In the genomic region with DNA sequence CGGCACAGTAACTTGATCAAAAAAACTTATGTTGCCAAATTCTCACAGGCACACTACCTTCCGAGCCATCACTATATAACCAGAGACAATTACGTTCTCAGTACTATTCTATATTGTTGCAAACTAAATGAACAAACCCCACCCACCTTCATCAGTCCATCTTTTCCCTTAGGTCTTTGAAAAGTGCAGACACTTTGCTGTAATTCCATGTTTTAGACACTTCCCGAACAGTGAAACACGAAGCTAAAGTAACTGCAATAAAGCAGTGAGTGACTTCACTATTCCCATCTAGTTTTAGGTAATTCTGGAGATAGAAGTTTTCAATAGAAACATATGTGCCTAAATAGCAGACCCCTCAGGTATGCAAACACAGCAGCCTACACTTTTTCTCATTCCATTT, we compare ENCODE assay signal across 25 cellular contexts. TPM values are rescaled to one million over a fixed set of nuclear protein-coding genes. Genes with fewer than 3 reads are reported as not detected.
A peak's percentile ranks its signal among the peaks of the same experiment; 100 is the strongest.
DNase-seq lines count a peak whose midpoint lies in the region; ATAC-seq and TF ChIP-seq lines count a peak whose summit lies in the region.
"Had no signal": no experiment of that assay in that cellular context is flagged by ENCODE, and none has a peak within 500 bp of the region (broad histone marks: within the 10 kb centered on the region; RNA-seq: fewer than 3 reads in every experiment).

No MANE protein-coding gene starts in this region.

- no peak overlapping the region for H3K9ac ChIP-seq in HCT116 (ENCODE audit: low read length)
- H3K9ac ChIP-seq: parathyroid adenoma had no signal

- no peak for DNase-seq in CD4-positive, alpha-beta memory T cell
- DNase-seq in HCT116 (ENCODE audit: low read depth, low spot score) (no peak), retina (no peak), RKO (ENCODE audit: low spot score) (no peak)
- DNase-seq in activated naive CD8-positive, alpha-beta T cell treated with anti-CD3 and anti-CD28 coated beads, Interleukin-2, amount 10 ng/mL, durations not matched to agents 7 days and 5 days: no peak
- DNase-seq in natural killer cell treated with Interleukin-12 subunit alpha and Interleukin-12 subunit beta and Interleukin-15 and Interleukin-18, amount 100 ng/mL, for 72 hours (ENCODE audit: low spot score): no peak
- DNase-seq: activated CD4-positive, CD25-positive, alpha-beta regulatory T cell treated with anti-CD3 and anti-CD28 coated beads, Interleukin-2, amount 50 U/mL, for 72 hours; amygdala; central memory CD4-positive, alpha-beta T cell; effector CD4-positive, alpha-beta T cell; esophagus squamous epithelium; glutamatergic neuron; Karpas-422; left lung; NCI-H1417; NCI-H2171; NCI-H82; PC-3; SJCRH30; substantia nigra; T1000 had no signal

- ATAC-seq in HCT116 (no peak), GM21381 (IDR thresholded peaks at IDR 0.05; ENCODE audit: unreplicated experiment) (no peak)
- no peak for ATAC-seq in activated naive CD8-positive, alpha-beta T cell treated with anti-CD3 and anti-CD28 coated beads, Interleukin-2, amount 10 ng/mL, durations not matched to agents 7 days and 5 days (ENCODE audit: low read depth)
- ATAC-seq in natural killer cell treated with Interleukin-12 subunit alpha and Interleukin-12 subunit beta and Interleukin-15 and Interleukin-18, amount 100 ng/mL, for 72 hours: no peak
- ATAC-seq: left lung, PC-3 had no signal

- intact Hi-C loops in CD4-positive, alpha-beta memory T cell (cut with micrococcal nuclease): no loop called here
- intact Hi-C loops in HCT116 (cut with micrococcal nuclease): no loop called here

- H3K27ac ChIP-seq in CD4-positive, alpha-beta memory T cell (ENCODE audit: low read depth, low read length): no peak overlapping the region
- no peak overlapping the region for H3K27ac ChIP-seq in HCT116 (ENCODE audit: low read depth, low read length)
- H3K27ac ChIP-seq: esophagus squamous epithelium, left lung, parathyroid adenoma, SJCRH30, vagina had no signal

- no peaks in the 10 kb centered on the region for H3K27me3 Mint-ChIP-seq in CD4-positive, alpha-beta memory T cell
- no peaks in the 10 kb centered on the region for H3K27me3 Mint-ChIP-seq in activated naive CD8-positive, alpha-beta T cell treated with anti-CD3 and anti-CD28 coated beads, Interleukin-2, amount 10 ng/mL, durations not matched to agents 7 days and 5 days
- no peaks in the 10 kb centered on the region for H3K27me3 Mint-ChIP-seq in natural killer cell treated with Interleukin-12 subunit alpha and Interleukin-12 subunit beta and Interleukin-15 and Interleukin-18, amount 100 ng/mL, for 72 hours
- H3K27me3 Mint-ChIP-seq: B cell had no signal

- peaks cover 95% of the 10 kb centered on the region for H3K36me3 ChIP-seq in CD4-positive, alpha-beta memory T cell (ENCODE audit: insufficient read depth, low read length)
- H3K36me3 ChIP-seq in HCT116 (ENCODE audit: control insufficient read depth in 1 of 2, insufficient read depth in 2 of 2, low read length in 2 of 2): peaks cover 95 to 100% of the 10 kb centered on the region in 2 experiments

- TF ChIP-seq POLR2A in HCT116 (IDR thresholded peaks at IDR 0.05; ENCODE audit: borderline replicate concordance, extremely low read depth, insufficient read depth, insufficient read length): no peak

- H3K9me3 Mint-ChIP-seq in CD4-positive, alpha-beta memory T cell: peaks cover 0 to 9% (median 0%) of the 10 kb centered on the region in 8 donors
- no peaks in the 10 kb centered on the region for H3K9me3 Mint-ChIP-seq in activated naive CD8-positive, alpha-beta T cell treated with anti-CD3 and anti-CD28 coated beads, Interleukin-2, amount 10 ng/mL, durations not matched to agents 7 days and 5 days
- no peaks in the 10 kb centered on the region for H3K9me3 Mint-ChIP-seq in natural killer cell treated with Interleukin-12 subunit alpha and Interleukin-12 subunit beta and Interleukin-15 and Interleukin-18, amount 100 ng/mL, for 72 hours

- H3K4me2 ChIP-seq in HCT116 (ENCODE audit: low read length): no peak overlapping the region

- no peak overlapping the region for H2AFZ ChIP-seq in HCT116 (ENCODE audit: low read depth, low read length, poor library complexity, severe bottlenecking)
- H2AFZ ChIP-seq: parathyroid adenoma had no signal

- H3K4me1 Mint-ChIP-seq in CD4-positive, alpha-beta memory T cell: peaks cover 68 to 99% (median 87%) of the 10 kb centered on the region in 4 donors
- H3K4me1 Mint-ChIP-seq in activated naive CD8-positive, alpha-beta T cell treated with anti-CD3 and anti-CD28 coated beads, Interleukin-2, amount 10 ng/mL, durations not matched to agents 7 days and 5 days: peaks cover 74% of the 10 kb centered on the region
- peaks cover 74 to 90% of the 10 kb centered on the region in 2 donors for H3K4me1 Mint-ChIP-seq in natural killer cell treated with Interleukin-12 subunit alpha and Interleukin-12 subunit beta and Interleukin-15 and Interleukin-18, amount 100 ng/mL, for 72 hours (ENCODE audit: low read depth in 2 of 2)

- POLR2A ChIA-PET in CD4-positive, alpha-beta memory T cell (lab: Charles Lee; ENCODE audit: partially characterized antibody): interaction anchor here (1.2 kb wide), 1 partner anchor 10 kb away, joined by 3 read pairs; no protein-coding TSS in a partner anchor
- POLR2A ChIA-PET in HCT116 (lab: Charles Lee): no interaction called here
- POLR2A ChIA-PET in activated naive CD8-positive, alpha-beta T cell treated with anti-CD3 and anti-CD28 coated beads, Interleukin-2, amount 10 ng/mL, durations not matched to agents 7 days and 5 days (lab: Charles Lee): no interaction called here

- TF ChIP-seq CTCF in HCT116 (IDR thresholded peaks at IDR 0.05 in 2 of 3, conservative IDR thresholded peaks at IDR 0.05 in 1 of 3; ENCODE audit: borderline replicate concordance in 1 of 3, insufficient read depth in 1 of 3, low read depth in 2 of 3, low read length in 2 of 3): no peak

- RAD21 ChIA-PET in HCT116 (lab: Charles Lee; ENCODE audit: low non-redundant PET in 1 of 2, low total read pairs in 2 of 2, uncharacterized antibody in 2 of 2, unreplicated experiment in 2 of 2): no interaction called here

- H3K36me3 Mint-ChIP-seq in CD4-positive, alpha-beta memory T cell: peaks cover 90 to 100% of the 10 kb centered on the region in 2 donors
- peaks cover 73% of the 10 kb centered on the region for H3K36me3 Mint-ChIP-seq in activated naive CD8-positive, alpha-beta T cell treated with anti-CD3 and anti-CD28 coated beads, Interleukin-2, amount 10 ng/mL, durations not matched to agents 7 days and 5 days
- H3K36me3 Mint-ChIP-seq in natural killer cell treated with Interleukin-12 subunit alpha and Interleukin-12 subunit beta and Interleukin-15 and Interleukin-18, amount 100 ng/mL, for 72 hours: peaks cover 90% of the 10 kb centered on the region

- H3K27me3 ChIP-seq in CD4-positive, alpha-beta memory T cell (ENCODE audit: insufficient read depth, low read length): no peaks in the 10 kb centered on the region
- H3K27me3 ChIP-seq in HCT116 (ENCODE audit: insufficient read depth, low read length): no peaks in the 10 kb centered on the region
- H3K27me3 ChIP-seq: esophagus squamous epithelium, left lung, SJCRH30, vagina had no signal

- peaks cover 95% of the 10 kb centered on the region for H4K20me1 ChIP-seq in HCT116 (ENCODE audit: insufficient read depth)

- no peak overlapping the region for H3K4me3 ChIP-seq in CD4-positive, alpha-beta memory T cell (ENCODE audit: low read length in 2 of 2)
- H3K4me3 ChIP-seq in HCT116 (replicated peaks in 1 of 2; ENCODE audit: low read depth in 1 of 2, low read length in 2 of 2): no peak overlapping the region
- H3K4me3 ChIP-seq: esophagus squamous epithelium, left lung, SJCRH30, vagina had no signal

- H3K9me3 ChIP-seq in CD4-positive, alpha-beta memory T cell (ENCODE audit: control insufficient read depth in 1 of 2, low read length in 2 of 2): no peaks in the 10 kb centered on the region
- no peaks in the 10 kb centered on the region for H3K9me3 ChIP-seq in HCT116 (ENCODE audit: control insufficient read depth in 1 of 2, insufficient read depth in 1 of 2, low read depth in 1 of 2, low read length in 2 of 2)
- H3K9me3 ChIP-seq: esophagus squamous epithelium, left lung, SJCRH30, vagina had no signal

- H3K4me1 ChIP-seq in CD4-positive, alpha-beta memory T cell (ENCODE audit: insufficient read depth, low read length): peaks cover 98% of the 10 kb centered on the region
- H3K4me1 ChIP-seq in HCT116 (ENCODE audit: control insufficient read depth in 1 of 2, insufficient read depth in 2 of 2, low read length in 2 of 2): peaks cover 0 to 3% of the 10 kb centered on the region in 2 experiments; a peak in 2 of 4 replicates

- TF ChIP-seq RAD21 in HCT116 (IDR thresholded peaks at IDR 0.05; ENCODE audit: low read depth): no peak

- H3K4me3 Mint-ChIP-seq in CD4-positive, alpha-beta memory T cell: peak overlapping the region in 6 of 8 donors; percentile 4 to 65 (median 12)
- peak overlapping the region; percentile 22 for H3K4me3 Mint-ChIP-seq in activated naive CD8-positive, alpha-beta T cell treated with anti-CD3 and anti-CD28 coated beads, Interleukin-2, amount 10 ng/mL, durations not matched to agents 7 days and 5 days
- H3K4me3 Mint-ChIP-seq in natural killer cell treated with Interleukin-12 subunit alpha and Interleukin-12 subunit beta and Interleukin-15 and Interleukin-18, amount 100 ng/mL, for 72 hours: peak overlapping the region; percentile 30
- H3K4me3 Mint-ChIP-seq: B cell had no signal

- no peaks in the 10 kb centered on the region for H3K9me2 ChIP-seq in HCT116 (ENCODE audit: insufficient read depth)

- no TSS peak for BruUV-seq in HCT116 (replicated peaks; lab: Mats Ljungman, UMichigan)

- peaks cover 100% of the 10 kb centered on the region for H3K79me2 ChIP-seq in HCT116 (ENCODE audit: insufficient read depth, low read length)

- CTCF ChIA-PET in CD4-positive, alpha-beta memory T cell (lab: Charles Lee; ENCODE audit: partially characterized antibody): interaction anchor here (1.8 kb wide), 1 partner anchor 16 kb away, joined by 6 read pairs; no protein-coding TSS in a partner anchor
- CTCF ChIA-PET in HCT116 (lab: Charles Lee): no interaction called here

- H3K27ac Mint-ChIP-seq in CD4-positive, alpha-beta memory T cell: peak overlapping the region in 5 of 7 donors; percentile 50 to 96 (median 77)
- peak overlapping the region; percentile 3 for H3K27ac Mint-ChIP-seq in activated naive CD8-positive, alpha-beta T cell treated with anti-CD3 and anti-CD28 coated beads, Interleukin-2, amount 10 ng/mL, durations not matched to agents 7 days and 5 days
- peak overlapping the region; percentile 14 to 55 for H3K27ac Mint-ChIP-seq in natural killer cell treated with Interleukin-12 subunit alpha and Interleukin-12 subunit beta and Interleukin-15 and Interleukin-18, amount 100 ng/mL, for 72 hours
- H3K27ac Mint-ChIP-seq: B cell had no signal

TF ChIP-seq in HCT116, 20 proteins besides CTCF, POLR2A, EP300 and RAD21 (continues in another document):
- no peak for TF ChIP-seq FOSL1 (IDR thresholded peaks at IDR 0.05; ENCODE audit: low read depth)

RNA-seq across cellular contexts. Expression of a gene that starts 7.7 kb away (rescaled TPM):
- total RNA-seq in CD4-positive, alpha-beta memory T cell: 100 to 1,000 TPM; 321 to 334 TPM
- polyA plus RNA-seq in CD4-positive, alpha-beta memory T cell: 100 to 1,000 TPM in 1 of 2 donors, 10 to 100 TPM in 1; 63.3 to 154 TPM
- 327 TPM for total RNA-seq in HCT116 (2021; ENCODE audit: unreplicated experiment)
- polyA plus RNA-seq in HCT116 (2012): 160 and 174 TPM in 2 replicates
- 100 to 1,000 TPM; 338 to 348 TPM for total RNA-seq in activated naive CD8-positive, alpha-beta T cell treated with anti-CD3 and anti-CD28 coated beads, Interleukin-2, amount 10 ng/mL, durations not matched to agents 7 days and 5 days
- total RNA-seq in natural killer cell treated with Interleukin-12 subunit alpha and Interleukin-12 subunit beta and Interleukin-15 and Interleukin-18, amount 100 ng/mL, for 72 hours: 100 to 1,000 TPM; 334 to 364 TPM

Comparison
In these comparisons a context has a peak if more than half of its experiments do, and no peak if none do; other contexts are left out.
1. H3K27ac Mint-ChIP-seq: peak in every context shown above with its lines; median percentile 77 in CD4-positive, alpha-beta memory T cell; 34 in natural killer cell treated with Interleukin-12 subunit alpha and Interleukin-12 subunit beta and Interleukin-15 and Interleukin-18, amount 100 ng/mL, for 72 hours; 3 in activated naive CD8-positive, alpha-beta T cell treated with anti-CD3 and anti-CD28 coated beads, Interleukin-2, amount 10 ng/mL, durations not matched to agents 7 days and 5 days.